In genomic region chr3:47379488-47379899, GRCh38 we compare ENCODE assay signal across 9 cellular contexts. TPM values are rescaled to one million over a fixed set of nuclear protein-coding genes. Genes with fewer than 3 reads are reported as not detected.
DNase-seq lines count a peak whose midpoint lies in the region; ATAC-seq and TF ChIP-seq lines count a peak whose summit lies in the region.
"Had no signal": no experiment of that assay in that cellular context is flagged by ENCODE, and none has a peak within 500 bp of the region (broad histone marks: within the 10 kb centered on the region; RNA-seq: fewer than 3 reads in every experiment).

No MANE protein-coding gene starts in this region.

- H3K9me3 Mint-ChIP-seq in activated T-cell treated with anti-CD3 and anti-CD28 coated beads, Interleukin-2, amount 50 U/mL, for 24 hours: no peaks in the 10 kb centered on the region
- H3K9me3 Mint-ChIP-seq in activated naive CD8-positive, alpha-beta T cell treated with anti-CD3 and anti-CD28 coated beads, Interleukin-2, amount 10 ng/mL, durations not matched to agents 7 days and 5 days: no peaks in the 10 kb centered on the region

- peak overlapping the region; percentile 100 for H3K4me3 Mint-ChIP-seq in activated T-cell treated with anti-CD3 and anti-CD28 coated beads, Interleukin-2, amount 50 U/mL, for 24 hours
- H3K4me3 Mint-ChIP-seq in activated naive CD8-positive, alpha-beta T cell treated with anti-CD3 and anti-CD28 coated beads, Interleukin-2, amount 10 ng/mL, durations not matched to agents 7 days and 5 days: peak overlapping the region; percentile 99

- H3K4me3 ChIP-seq in testis: peak overlapping the region; percentile 89 to 93

- no peak for TF ChIP-seq POLR2A in testis (IDR thresholded peaks at IDR 0.05)

- no peaks in the 10 kb centered on the region for H3K27me3 Mint-ChIP-seq in activated T-cell treated with anti-CD3 and anti-CD28 coated beads, Interleukin-2, amount 50 U/mL, for 24 hours
- no peaks in the 10 kb centered on the region for H3K27me3 Mint-ChIP-seq in activated naive CD8-positive, alpha-beta T cell treated with anti-CD3 and anti-CD28 coated beads, Interleukin-2, amount 10 ng/mL, durations not matched to agents 7 days and 5 days

- no peak for ATAC-seq in activated naive CD8-positive, alpha-beta T cell treated with anti-CD3 and anti-CD28 coated beads, Interleukin-2, amount 10 ng/mL, durations not matched to agents 7 days and 5 days (ENCODE audit: low read depth)
- ATAC-seq in left lobe of liver (peak; percentile 12), HG02938 (IDR thresholded peaks at IDR 0.05; ENCODE audit: unreplicated experiment) (no peak), GM18907 (IDR thresholded peaks at IDR 0.05; ENCODE audit: unreplicated experiment) (no peak)

- H3K27ac ChIP-seq in testis: peak overlapping the region; percentile 85 to 94

- no peak for DNase-seq in activated T-cell treated with anti-CD3 and anti-CD28 coated beads, Interleukin-2, amount 50 U/mL, for 24 hours
- DNase-seq in activated T-cell treated with anti-CD3 and anti-CD28 coated beads, Interleukin-2, amount 50 U/mL, for 1 hour: no peak
- DNase-seq in activated naive CD8-positive, alpha-beta T cell treated with anti-CD3 and anti-CD28 coated beads, Interleukin-2, amount 10 ng/mL, durations not matched to agents 7 days and 5 days: no peak
- peak; percentile 60 for DNase-seq in left lobe of liver (ENCODE audit: low spot score)
- no peak for DNase-seq in testis
- no peak for DNase-seq in NCI-H69 (lab: John Stamatoyannopoulos, UW)
- DNase-seq: DMS79 treated with DMSO at 0.1 percent for 48 hours had no signal

- peak overlapping the region; percentile 100 for H3K27ac Mint-ChIP-seq in activated T-cell treated with anti-CD3 and anti-CD28 coated beads, Interleukin-2, amount 50 U/mL, for 24 hours
- peak overlapping the region; percentile 100 for H3K27ac Mint-ChIP-seq in activated naive CD8-positive, alpha-beta T cell treated with anti-CD3 and anti-CD28 coated beads, Interleukin-2, amount 10 ng/mL, durations not matched to agents 7 days and 5 days

- POLR2A ChIA-PET in activated naive CD8-positive, alpha-beta T cell treated with anti-CD3 and anti-CD28 coated beads, Interleukin-2, amount 10 ng/mL, durations not matched to agents 7 days and 5 days (lab: Charles Lee): interaction anchor here (2.1 kb wide), 1 partner anchor 215 kb away, joined by 8 read pairs; the partner anchor contains the start of gene SETD2

- TF ChIP-seq CTCF in testis (IDR thresholded peaks at IDR 0.05): no peak

- intact Hi-C loops in testis (cut with DNase I; ENCODE audit: low total_unique reads): no loop called here

- H3K4me1 ChIP-seq in testis: peaks cover 16% of the 10 kb centered on the region

- no peaks in the 10 kb centered on the region for H3K9me3 ChIP-seq in testis

- H3K27me3 ChIP-seq in testis: no peaks in the 10 kb centered on the region

- peaks cover 36% of the 10 kb centered on the region for H3K4me1 Mint-ChIP-seq in activated T-cell treated with anti-CD3 and anti-CD28 coated beads, Interleukin-2, amount 50 U/mL, for 24 hours (ENCODE audit: low read depth)
- peaks cover 32% of the 10 kb centered on the region for H3K4me1 Mint-ChIP-seq in activated naive CD8-positive, alpha-beta T cell treated with anti-CD3 and anti-CD28 coated beads, Interleukin-2, amount 10 ng/mL, durations not matched to agents 7 days and 5 days

- peaks cover 29% of the 10 kb centered on the region for H3K36me3 Mint-ChIP-seq in activated T-cell treated with anti-CD3 and anti-CD28 coated beads, Interleukin-2, amount 50 U/mL, for 24 hours (ENCODE audit: low read depth)
- H3K36me3 Mint-ChIP-seq in activated naive CD8-positive, alpha-beta T cell treated with anti-CD3 and anti-CD28 coated beads, Interleukin-2, amount 10 ng/mL, durations not matched to agents 7 days and 5 days: peaks cover 8% of the 10 kb centered on the region

- WGBS in testis, 2 donors: 46 to 57% methylated on average over 16 of the region's 16 CpGs

- no peaks in the 10 kb centered on the region for H3K36me3 ChIP-seq in testis (ENCODE audit: low read depth, missing control alignments)

RNA-seq across cellular contexts. Expression of gene PTPN23, which starts 1.3 kb away (rescaled TPM):
- total RNA-seq in activated naive CD8-positive, alpha-beta T cell treated with anti-CD3 and anti-CD28 coated beads, Interleukin-2, amount 10 ng/mL, durations not matched to agents 7 days and 5 days: 10 to 100 TPM; 36.6 to 42.6 TPM
- total RNA-seq in left lobe of liver (20.4 TPM), testis (100 to 1,000 TPM in 1 of 2 donors, 10 to 100 TPM in 1; 89.3 to 141 TPM)
- 30.5 TPM for polyA plus RNA-seq in testis (ENCODE audit: insufficient read depth, low read depth, low replicate concordance)
